ENCODE assay signal across 14 cellular contexts in genomic region chr7:52758337-52758736, GRCh38.
"Had no signal": no experiment of that assay in that cellular context is flagged by ENCODE, and none has a peak within 500 bp of the region (broad histone marks: within the 10 kb centered on the region; RNA-seq: fewer than 3 reads in every experiment).

No MANE protein-coding gene starts in this region.

- H3K4me1 ChIP-seq: right lobe of liver had no signal

- DNase-seq: central memory CD4-positive, alpha-beta T cell; cortex of kidney; dorsolateral prefrontal cortex; effector CD8-positive, alpha-beta T cell; foreskin melanocyte; head of caudate nucleus; hypothalamus; naive thymus-derived CD4-positive, alpha-beta T cell; ovary; right lobe of liver; stimulated activated CD4-positive, alpha-beta T cell treated with anti-CD3 and anti-CD28 coated beads, Interleukin-12 subunit alpha, Interleukin-12 subunit beta, amount 100 ng/mL, for 4 hours; stimulated activated naive CD4-positive, alpha-beta T cell; trophoblast cell had no signal

- ATAC-seq: naive thymus-derived CD4-positive, alpha-beta T cell; right lobe of liver had no signal

- H3K27me3 ChIP-seq: dorsolateral prefrontal cortex, ovary, right lobe of liver had no signal

- H3K9me3 ChIP-seq: ovary, right lobe of liver had no signal

- H3K27ac ChIP-seq: dorsolateral prefrontal cortex, ovary, right lobe of liver, skin epidermis had no signal

- H3K36me3 ChIP-seq: ovary, right lobe of liver had no signal

- H3K4me3 ChIP-seq: dorsolateral prefrontal cortex, ovary, right lobe of liver, skin epidermis had no signal
